In genomic region chr10:86851329-86852207, GRCh38 we compare ENCODE assay signal across 13 cellular contexts.
DNase-seq lines count a peak whose midpoint lies in the region; ATAC-seq and TF ChIP-seq lines count a peak whose summit lies in the region.
"Had no signal": no experiment of that assay in that cellular context is flagged by ENCODE, and none has a peak within 500 bp of the region (broad histone marks: within the 10 kb centered on the region; RNA-seq: fewer than 3 reads in every experiment).

No MANE protein-coding gene starts in this region.

- peaks cover 0 to 5% of the 10 kb centered on the region in 2 donors for H3K4me1 ChIP-seq in right atrium auricular region
- H3K4me1 ChIP-seq: upper lobe of left lung had no signal

- no peak for TF ChIP-seq CTCF in right atrium auricular region (IDR thresholded peaks at IDR 0.05)

- ATAC-seq in Right ventricle myocardium superior (ENCODE audit: poor library complexity), result peak; percentile 88
- peak; percentile 13 for ATAC-seq in left colon
- ATAC-seq in HG03025 (IDR thresholded peaks at IDR 0.05; ENCODE audit: low FRiP score, unreplicated experiment), result no peak

- intact Hi-C loops in Right ventricle myocardium superior (cut with DNase I) (no loop called here), left colon (cut with DNase I, micrococcal nuclease) (no loop called here)

- no peaks in the 10 kb centered on the region for H3K36me3 ChIP-seq in right atrium auricular region
- H3K36me3 ChIP-seq: neutrophil, upper lobe of left lung had no signal

- DNase-seq in Right ventricle myocardium superior (no peak), right atrium auricular region (ENCODE audit: low spot score) (no peak), epithelial cell of prostate (ENCODE audit: low read depth, low spot score) (peak; percentile 22), left colon (no peak), NCI-H1694 (lab: John Stamatoyannopoulos, UW) (no peak), NCI-H2227 treated with DMSO at 0.1 percent for 48 hours (lab: John Stamatoyannopoulos, UW) (no peak), hippocampal formation (lab: John Stamatoyannopoulos, UW) (no peak)
- DNase-seq: central memory CD4-positive, alpha-beta T cell; MG63; NCI-H2171 treated with DMSO at 0.1 percent for 48 hours; upper lobe of left lung had no signal

- H3K27me3 ChIP-seq in right atrium auricular region, result no peaks in the 10 kb centered on the region
- H3K27me3 ChIP-seq: MG63, neutrophil, upper lobe of left lung had no signal

- no peak overlapping the region for H3K4me3 ChIP-seq in right atrium auricular region
- H3K4me3 ChIP-seq: MG63, upper lobe of left lung had no signal

- H3K9me3 ChIP-seq in right atrium auricular region, result no peaks in the 10 kb centered on the region
- H3K9me3 ChIP-seq: MG63, neutrophil, upper lobe of left lung had no signal

- H3K27ac ChIP-seq in right atrium auricular region (no peak overlapping the region), epithelial cell of prostate (no peak overlapping the region)
- H3K27ac ChIP-seq: neutrophil, upper lobe of left lung had no signal
